ENCODE assay signal across 27 cellular contexts in genomic region chr6:150156460-150156859, GRCh38. TPM values are rescaled to one million over a fixed set of nuclear protein-coding genes. Genes with fewer than 3 reads are reported as not detected.
"Had no signal": no experiment of that assay in that cellular context is flagged by ENCODE, and none has a peak within 500 bp of the region (broad histone marks: within the 10 kb centered on the region; RNA-seq: fewer than 3 reads in every experiment).

No MANE protein-coding gene starts in this region.

- H3K9me3 Mint-ChIP-seq: activated naive CD4-positive, alpha-beta T cell treated with anti-CD3 and anti-CD28 coated beads, Interleukin-2, amount 50 U/mL, for 24 hours; activated T-cell treated with anti-CD3 and anti-CD28 coated beads, Interleukin-2, amount 50 U/mL, for 24 hours; activated T-helper 1 cell treated with anti-CD3 and anti-CD28 coated beads, Interleukin-12 subunit alpha, Interleukin-12 subunit beta, Interleukin-2, Interleukin-4 antibody, amounts not matched to agents 30 ng/mL and 10 ng/mL and 1 ng/mL, durations not matched to agents 14 hours and 24 hours and 36 hours; T-helper 1 cell treated with Interleukin-12 subunit alpha and Interleukin-12 subunit beta and Interleukin-4 antibody, amounts not matched to agents 30 μg/mL and 1 μg/mL, for 36 hours had no signal

- H3K36me3 Mint-ChIP-seq: activated naive CD4-positive, alpha-beta T cell treated with anti-CD3 and anti-CD28 coated beads, Interleukin-2, amount 50 U/mL, for 24 hours had no signal

- H3K4me3 Mint-ChIP-seq: activated CD8-positive, alpha-beta T cell treated with anti-CD3 and anti-CD28 coated beads, Interleukin-2, amount 10 ng/mL, durations not matched to agents 7 days and 5 days; activated naive CD4-positive, alpha-beta T cell treated with anti-CD3 and anti-CD28 coated beads, Interleukin-2, amount 50 U/mL, for 24 hours; activated T-cell treated with anti-CD3 and anti-CD28 coated beads, Interleukin-2, amount 50 U/mL, for 24 hours; activated T-helper 1 cell treated with anti-CD3 and anti-CD28 coated beads, Interleukin-12 subunit alpha, Interleukin-12 subunit beta, Interleukin-2, Interleukin-4 antibody, amounts not matched to agents 30 ng/mL and 10 ng/mL and 1 ng/mL, durations not matched to agents 14 hours and 24 hours and 36 hours; T-helper 1 cell treated with Interleukin-12 subunit alpha and Interleukin-12 subunit beta and Interleukin-4 antibody, amounts not matched to agents 30 μg/mL and 1 μg/mL, for 36 hours had no signal

- DNase-seq: activated CD4-positive, alpha-beta T cell treated with anti-CD3 and anti-CD28 coated beads for 48 hours; activated CD4-positive, alpha-beta T cell treated with anti-CD3 and anti-CD28 coated beads, Interleukin-2, amount 50 U/mL, for 4 hours; activated CD4-positive, CD25-positive, alpha-beta regulatory T cell treated with anti-CD3 and anti-CD28 coated beads, Interleukin-2, amount 50 U/mL, for 72 hours; activated CD8-positive, alpha-beta T cell treated with anti-CD3 and anti-CD28 coated beads, Interleukin-2, amount 10 ng/mL, durations not matched to agents 7 days and 5 days; activated effector memory CD4-positive, alpha-beta T cell treated with Interleukin-2 at 50 U/mL for 16 hours; activated naive CD4-positive, alpha-beta T cell; activated T-cell treated with anti-CD3 and anti-CD28 coated beads, Interleukin-2, amount 50 U/mL, for 24 hours; aorta; IMR-90; KG1; NCI-H1092; NCI-H1417; NCI-H1930; NCI-H2171; NCI-H2227 treated with DMSO at 0.1 percent for 48 hours; NCI-H526; NK-92 treated with Interleukin-12 subunit alpha and Interleukin-12 subunit beta, amount 100 ng/mL, for 24 hours; OCI-M1; RPMI8226; SHP77 had no signal

- H3K4me1 Mint-ChIP-seq: activated naive CD4-positive, alpha-beta T cell treated with anti-CD3 and anti-CD28 coated beads, Interleukin-2, amount 50 U/mL, for 24 hours had no signal

- ATAC-seq: activated CD8-positive, alpha-beta T cell treated with anti-CD3 and anti-CD28 coated beads, Interleukin-2, amount 10 ng/mL, durations not matched to agents 7 days and 5 days; Panc1 had no signal

- H3K27ac Mint-ChIP-seq: activated CD8-positive, alpha-beta T cell treated with anti-CD3 and anti-CD28 coated beads, Interleukin-2, amount 10 ng/mL, durations not matched to agents 7 days and 5 days; activated naive CD4-positive, alpha-beta T cell treated with anti-CD3 and anti-CD28 coated beads, Interleukin-2, amount 50 U/mL, for 24 hours; activated T-cell treated with anti-CD3 and anti-CD28 coated beads, Interleukin-2, amount 50 U/mL, for 24 hours; activated T-helper 1 cell treated with anti-CD3 and anti-CD28 coated beads, Interleukin-12 subunit alpha, Interleukin-12 subunit beta, Interleukin-2, Interleukin-4 antibody, amounts not matched to agents 30 ng/mL and 10 ng/mL and 1 ng/mL, durations not matched to agents 14 hours and 24 hours and 36 hours; T-helper 1 cell treated with Interleukin-12 subunit alpha and Interleukin-12 subunit beta and Interleukin-4 antibody, amounts not matched to agents 30 μg/mL and 1 μg/mL, for 36 hours had no signal

RNA-seq across cellular contexts. Expression of gene PPP1R14C, which starts 13.6 kb away (rescaled TPM):
- total RNA-seq: activated CD8-positive, alpha-beta T cell treated with anti-CD3 and anti-CD28 coated beads, Interleukin-2, amount 10 ng/mL, durations not matched to agents 7 days and 5 days; activated T-helper 1 cell treated with anti-CD3 and anti-CD28 coated beads, Interleukin-12 subunit alpha, Interleukin-12 subunit beta, Interleukin-2, Interleukin-4 antibody, amounts not matched to agents 30 ng/mL and 10 ng/mL and 1 ng/mL, durations not matched to agents 14 hours and 24 hours and 36 hours; IMR-90; LHCN-M2; M059J; NCI-H460 had no signal
- polyA plus RNA-seq: IMR-90 had no signal
